ENCODE assay signal across 8 cellular contexts in genomic region chr21:25639922-25640670, GRCh38. TPM values are rescaled to one million over a fixed set of nuclear protein-coding genes. Genes with fewer than 3 reads are reported as not detected.
DNase-seq lines count a peak whose midpoint lies in the region; ATAC-seq lines count a peak whose summit lies in the region.

No MANE protein-coding gene starts in this region.

- ATAC-seq in GM19397 (IDR thresholded peaks at IDR 0.05; ENCODE audit: unreplicated experiment) (peak; percentile 29), HG03565 (IDR thresholded peaks at IDR 0.05; ENCODE audit: unreplicated experiment) (peak; percentile 21)

- no peak overlapping the region for H3K14ac ChIP-seq in neuronal stem cell (ENCODE audit: low read length)

- H3K4me1 ChIP-seq in BLaER1 treated with 17β-estradiol and CSF1 and Interleukin-3, amounts not matched to agents 10 nM and 100 nM = peaks cover 11 to 30% (median 26%) of the 10 kb centered on the region in 10 experiments; a peak in 19 of 20 replicates
- peaks cover 5 to 18% of the 10 kb centered on the region in 2 donors for H3K4me1 ChIP-seq in neuronal stem cell (ENCODE audit: control insufficient read depth in 2 of 2, insufficient read depth in 1 of 2, low read depth in 1 of 2, low read length in 2 of 2)

- H2BK12ac ChIP-seq in neuronal stem cell (ENCODE audit: low read length) = no peak overlapping the region

- no peaks in the 10 kb centered on the region for H3K79me1 ChIP-seq in neuronal stem cell (ENCODE audit: low read depth, low read length)

- H2BK5ac ChIP-seq in neuronal stem cell (ENCODE audit: low read length) = no peak overlapping the region

- H3K4me2 ChIP-seq in BLaER1 treated with 17β-estradiol and CSF1 and Interleukin-3, amounts not matched to agents 10 nM and 100 nM = peak overlapping the region; percentile 84 to 98 (median 93)
- peak overlapping the region; percentile 88 for H3K4me2 ChIP-seq in neuronal stem cell (ENCODE audit: insufficient read depth, low read length, poor library complexity, severe bottlenecking)

- no peaks in the 10 kb centered on the region for H3K9me3 ChIP-seq in BLaER1 treated with 17β-estradiol and CSF1 and Interleukin-3, amounts not matched to agents 10 nM and 100 nM (replicated peaks in 1 of 11)
- H3K9me3 ChIP-seq in neuronal stem cell (replicated peaks in 1 of 2; ENCODE audit: control insufficient read depth in 2 of 2, insufficient read depth in 1 of 2, low read depth in 1 of 2, low read length in 2 of 2) = no peaks in the 10 kb centered on the region

- peak; percentile 15 for DNase-seq in activated CD8-positive, alpha-beta memory T cell treated with anti-CD3 and anti-CD28 coated beads, Interleukin-2, amount 50 U/mL, for 4 hours
- DNase-seq in globus pallidus (ENCODE audit: low spot score) (peak; percentile 57), neuronal stem cell (ENCODE audit: low spot score) (peak; percentile 30), DMS114 treated with DMSO at 0.1 percent for 48 hours (lab: John Stamatoyannopoulos, UW; ENCODE audit: unreplicated experiment) (no peak), ACHN (no peak)

- no peak overlapping the region for H3K4ac ChIP-seq in neuronal stem cell (ENCODE audit: low read length)

- peaks cover 0 to 18% (median 0%) of the 10 kb centered on the region in 11 experiments; a peak in 7 of 22 replicates for H3K27me3 ChIP-seq in BLaER1 treated with 17β-estradiol and CSF1 and Interleukin-3, amounts not matched to agents 10 nM and 100 nM
- no peaks in the 10 kb centered on the region for H3K27me3 ChIP-seq in neuronal stem cell (ENCODE audit: control insufficient read depth in 3 of 3, insufficient read depth in 3 of 3, low read depth in 1 of 3, low read length in 3 of 3)

- peak overlapping the region in 10 of 11 experiments; percentile 4 to 86 (median 78); a peak in 18 of 22 replicates for H3K27ac ChIP-seq in BLaER1 treated with 17β-estradiol and CSF1 and Interleukin-3, amounts not matched to agents 10 nM and 100 nM
- H3K27ac ChIP-seq in neuronal stem cell (replicated peaks; ENCODE audit: low read length) = no peak overlapping the region

- no CpG with 5 or more reads among the region's 41 CpGs for WGBS in neuronal stem cell (ENCODE audit: extremely low coverage in 2 of 2, insufficient read length in 2 of 2, insufficient replicate concordance in 1 of 2), 2 donors

- H4K8ac ChIP-seq in neuronal stem cell (ENCODE audit: low read depth, low read length) = no peak overlapping the region

- H3K23ac ChIP-seq in neuronal stem cell (ENCODE audit: low read depth, low read length, poor library complexity) = peak overlapping the region; percentile 46

- peak overlapping the region; percentile 41 for H2BK120ac ChIP-seq in neuronal stem cell (ENCODE audit: low read depth, low read length)

- peak overlapping the region; percentile 67 to 86 (median 76) for H3K4me3 ChIP-seq in BLaER1 treated with 17β-estradiol and CSF1 and Interleukin-3, amounts not matched to agents 10 nM and 100 nM
- H3K4me3 ChIP-seq in neuronal stem cell (ENCODE audit: low read length in 2 of 2) = peak overlapping the region; percentile 67 to 87

- H3K36me3 ChIP-seq in BLaER1 treated with 17β-estradiol and CSF1 and Interleukin-3, amounts not matched to agents 10 nM and 100 nM = no peaks in the 10 kb centered on the region; a peak in 1 of 22 replicates
- H3K36me3 ChIP-seq in neuronal stem cell (replicated peaks in 1 of 2; ENCODE audit: control insufficient read depth in 2 of 2, insufficient read depth in 2 of 2, low read length in 2 of 2) = peaks cover 0 to 26% of the 10 kb centered on the region in 2 donors

- in situ Hi-C loops in ACHN (cut with HindIII; ENCODE audit: low pct_ligation_motif_present, low pct_unique_long_range_greater_than_20kb, low sequenced_read_pairs) = no loop called here

- peak overlapping the region; percentile 96 for H3K18ac ChIP-seq in neuronal stem cell (ENCODE audit: low read length)

- H2AFZ ChIP-seq in neuronal stem cell (ENCODE audit: low read length) = peak overlapping the region; percentile 89

- no peak overlapping the region for H4K91ac ChIP-seq in neuronal stem cell (ENCODE audit: low read depth, low read length, poor library complexity)

- no peaks in the 10 kb centered on the region for H4K20me1 ChIP-seq in BLaER1 treated with 17β-estradiol and CSF1 and Interleukin-3, amounts not matched to agents 10 nM and 100 nM

- H2AK5ac ChIP-seq in neuronal stem cell (ENCODE audit: low read depth, low read length) = no peak overlapping the region

- peak overlapping the region; percentile 64 to 86 (median 81) for H3K9ac ChIP-seq in BLaER1 treated with 17β-estradiol and CSF1 and Interleukin-3, amounts not matched to agents 10 nM and 100 nM
- no peak overlapping the region for H3K9ac ChIP-seq in neuronal stem cell (ENCODE audit: low read depth, low read length, poor library complexity)

- peak overlapping the region; percentile 72 for H2BK15ac ChIP-seq in neuronal stem cell (ENCODE audit: low read length)

RNA-seq across cellular contexts. Expression of gene JAM2, which starts 1.0 kb away (rescaled TPM):
- 9.7 TPM for polyA plus RNA-seq in neuronal stem cell (2013, experiment 1 of 2)
- 9.1 TPM for polyA plus RNA-seq in neuronal stem cell (2013, experiment 2 of 2)

RNA-seq across cellular contexts. Expression of gene MRPL39, which starts 32.8 kb away (rescaled TPM):
- 41.9 TPM for polyA plus RNA-seq in neuronal stem cell (2013, experiment 1 of 2)
- 42.4 TPM for polyA plus RNA-seq in neuronal stem cell (2013, experiment 2 of 2)

Comparison
In these comparisons a context has a peak if more than half of its experiments do, and no peak if none do; other contexts are left out.
1. DNase-seq: peak in activated CD8-positive, alpha-beta memory T cell treated with anti-CD3 and anti-CD28 coated beads, Interleukin-2, amount 50 U/mL, for 4 hours (single experiment), globus pallidus (single experiment) and neuronal stem cell (single experiment); none in DMS114 treated with DMSO at 0.1 percent for 48 hours (single experiment) and ACHN (single experiment).